Comparison of ENCODE assay signal across 15 cellular contexts in genomic region chrX:115503099-115503498, GRCh38. TPM values are rescaled to one million over a fixed set of nuclear protein-coding genes. Genes with fewer than 3 reads are reported as not detected.
"Had no signal": no experiment of that assay in that cellular context is flagged by ENCODE, and none has a peak within 500 bp of the region (broad histone marks: within the 10 kb centered on the region; RNA-seq: fewer than 3 reads in every experiment).

No MANE protein-coding gene starts in this region.

- H3K36me3 ChIP-seq: colonic mucosa, neutrophil, WERI-Rb-1 had no signal

- H3K4me3 ChIP-seq: colonic mucosa had no signal

- H3K27me3 ChIP-seq: colonic mucosa, neutrophil had no signal

- H3K9me3 ChIP-seq: colonic mucosa, neutrophil had no signal

- H3K4me1 ChIP-seq: colonic mucosa, parathyroid adenoma had no signal

- H3K27ac ChIP-seq: colonic mucosa, neutrophil, parathyroid adenoma, WERI-Rb-1 had no signal

- ATAC-seq: activated CD8-positive, alpha-beta memory T cell treated with anti-CD3 and anti-CD28 coated beads, Interleukin-2, amount 10 ng/mL, durations not matched to agents 7 days and 5 days; esophagus mucosa; left ventricle myocardium superior; naive thymus-derived CD8-positive, alpha-beta T cell had no signal

- DNase-seq: activated CD4-positive, alpha-beta memory T cell treated with anti-CD3 and anti-CD28 coated beads for 36 hours; activated CD8-positive, alpha-beta memory T cell treated with anti-CD3 and anti-CD28 coated beads, Interleukin-2, amount 10 ng/mL, durations not matched to agents 7 days and 5 days; activated naive CD4-positive, alpha-beta T cell treated with anti-CD3 and anti-CD28 coated beads, Interleukin-2, amount 50 U/mL, for 16 hours; activated T-cell treated with anti-CD3 and anti-CD28 coated beads, Interleukin-2, amount 50 U/mL, for 24 hours; caudate nucleus; colonic mucosa; kidney; left ventricle myocardium superior; naive thymus-derived CD8-positive, alpha-beta T cell; stimulated activated naive CD4-positive, alpha-beta T cell treated with Interleukin-2 at 50 U/mL for 16 hours; substantia nigra; WERI-Rb-1 had no signal

RNA-seq across cellular contexts. Expression of gene PLS3, which starts 57.9 kb away (rescaled TPM):
- total RNA-seq: naive thymus-derived CD8-positive, alpha-beta T cell had no signal
- polyA plus RNA-seq: naive thymus-derived CD8-positive, alpha-beta T cell had no signal
